In genomic region chr6:153090241-153090930, GRCh38 we compare ENCODE assay signal across 11 cellular contexts. TPM values are rescaled to one million over a fixed set of nuclear protein-coding genes. Genes with fewer than 3 reads are reported as not detected.
DNase-seq lines count a peak whose midpoint lies in the region; FAIRE-seq and TF ChIP-seq lines count a peak whose summit lies in the region.
"Had no signal": no experiment of that assay in that cellular context is flagged by ENCODE, and none has a peak within 500 bp of the region (broad histone marks: within the 10 kb centered on the region; RNA-seq: fewer than 3 reads in every experiment).

No MANE protein-coding gene starts in this region.

- dilution Hi-C loops in keratinocyte (cut with MboI; ENCODE audit: extremely low pct_ligation_motif_present, low sequenced_read_pairs): no loop called here

- H3K9me1 ChIP-seq in keratinocyte (ENCODE audit: control insufficient read depth, extremely low read depth, insufficient read depth, low read length): no peaks in the 10 kb centered on the region

- TF ChIP-seq CTCF in keratinocyte (optimal IDR thresholded peaks at IDR 0.05 in 1 of 3, IDR thresholded peaks at IDR 0.05 in 1 of 3, conservative IDR thresholded peaks at IDR 0.05 in 1 of 3; ENCODE audit: extremely low read depth in 1 of 3, insufficient read depth in 2 of 3, low read length in 3 of 3): no peak

- DNase-seq in ACHN: peak; percentile 74
- DNase-seq in HS-5 (ENCODE audit: low read depth): peak; percentile 69
- peak; percentile 35 for DNase-seq in amniotic stem cell (lab: John Stamatoyannopoulos, UW)
- no peak for DNase-seq in keratinocyte (ENCODE audit: low read depth, low spot score)
- no peak for DNase-seq in NCI-H1694 treated with DMSO at 0.1 percent for 48 hours (lab: John Stamatoyannopoulos, UW)
- no peak for DNase-seq in NCI-H187 treated with DMSO at 0.1 percent for 48 hours (lab: John Stamatoyannopoulos, UW)
- DNase-seq in NCI-H2196 treated with DMSO at 0.1 percent for 48 hours (lab: John Stamatoyannopoulos, UW; ENCODE audit: unreplicated experiment): no peak
- DNase-seq in RPMI8226: no peak
- DNase-seq: central memory CD4-positive, alpha-beta T cell; NCI-H526 treated with DMSO at 0.1 percent for 48 hours had no signal

- H4K20me1 ChIP-seq in keratinocyte (ENCODE audit: control insufficient read depth, extremely low read depth, insufficient read depth, low read length): no peaks in the 10 kb centered on the region

- no peaks in the 10 kb centered on the region for H3K9me3 ChIP-seq in keratinocyte (ENCODE audit: control insufficient read depth, low read depth, low read length)

- in situ Hi-C loops in ACHN (cut with HindIII; ENCODE audit: low pct_ligation_motif_present, low pct_unique_long_range_greater_than_20kb, low sequenced_read_pairs): no loop called here

- no peak overlapping the region for H3K9ac ChIP-seq in keratinocyte (ENCODE audit: control insufficient read depth, extremely low read depth, insufficient read depth, low read length)

- H3K27me3 ChIP-seq in keratinocyte (ENCODE audit: control insufficient read depth, extremely low read depth, insufficient read depth, low read length): no peaks in the 10 kb centered on the region

- peak overlapping the region; percentile 24 for H2AFZ ChIP-seq in keratinocyte (ENCODE audit: control insufficient read depth, low read length)

- no peaks in the 10 kb centered on the region for H3K36me3 ChIP-seq in keratinocyte (ENCODE audit: control insufficient read depth in 2 of 2, extremely low read depth in 1 of 2, insufficient read depth in 2 of 2, low read length in 2 of 2)

- H3K4me1 ChIP-seq in keratinocyte (ENCODE audit: control insufficient read depth, extremely low read depth, insufficient read depth, low read length): peaks cover 10% of the 10 kb centered on the region

- H3K27ac ChIP-seq in keratinocyte (ENCODE audit: control insufficient read depth, insufficient read depth, low read length): no peak overlapping the region

- peak; percentile 92 for FAIRE-seq in keratinocyte (lab: Jason Lieb, UNC)
- FAIRE-seq: GM12892 had no signal

- peak overlapping the region; percentile 25 for H3K4me2 ChIP-seq in keratinocyte (ENCODE audit: control insufficient read depth, extremely low read depth, insufficient read depth, low read depth, low read length)

- no peak overlapping the region for H3K4me3 ChIP-seq in keratinocyte (ENCODE audit: control insufficient read depth in 2 of 3, extremely low read depth in 1 of 3, insufficient read depth in 2 of 3, low read depth in 1 of 3, low read length in 3 of 3)

- H3K79me2 ChIP-seq in keratinocyte (ENCODE audit: control insufficient read depth, insufficient read depth, low read length): no peaks in the 10 kb centered on the region

RNA-seq across cellular contexts. Expression of gene RGS17, which starts 40.7 kb away (rescaled TPM):
- 0.10 to 0.22 TPM (median 0.14 TPM) in 3 replicates for polyA plus RNA-seq in keratinocyte
- 0.35 TPM for polyA plus RNA-seq in keratinocyte (2011; ENCODE audit: low read depth)
- 0.16 and 0.22 TPM in 2 replicates for polyA plus RNA-seq in keratinocyte (2011; cell fraction: cytosol; rRNA removed)
- polyA plus RNA-seq in keratinocyte (2011; cell fraction: nucleus; rRNA removed): 0.15 and 0.19 TPM in 2 replicates
- polyA plus RNA-seq in keratinocyte (2012; ENCODE audit: low replicate concordance): 0.10 and 0.19 TPM in 2 replicates
- polyA minus RNA-seq in keratinocyte: 0.10 to 0.13 TPM in 2 of 3 replicates, not detected in the other
- not detected for polyA minus RNA-seq in keratinocyte (2011; cell fraction: cytosol; rRNA and poly(A)+ RNA removed)
- polyA minus RNA-seq in keratinocyte (2011; cell fraction: nucleus; rRNA and poly(A)+ RNA removed): 0.21 and 0.23 TPM in 2 replicates

Comparison
In these comparisons a context has a peak if more than half of its experiments do, and no peak if none do; other contexts are left out.
1. DNase-seq: peak in ACHN (single experiment), HS-5 (single experiment) and amniotic stem cell (single experiment); none in keratinocyte (single experiment), NCI-H1694 treated with DMSO at 0.1 percent for 48 hours (single experiment), NCI-H187 treated with DMSO at 0.1 percent for 48 hours (single experiment), NCI-H2196 treated with DMSO at 0.1 percent for 48 hours (single experiment) and RPMI8226 (single experiment).